1 cellular context compared by ENCODE assay signal in genomic region chr11:130278151-130278550, GRCh38.
TF ChIP-seq lines count a peak whose summit lies in the region.

No MANE protein-coding gene starts in this region.

TF ChIP-seq in SK-N-SH, 30 proteins besides CTCF, POLR2A, EP300 and RAD21 (continued from another document):
- no peak for TF ChIP-seq ZBTB33 (IDR thresholded peaks at IDR 0.05; ENCODE audit: borderline replicate concordance, low read depth)
- TF ChIP-seq USF1 (IDR thresholded peaks at IDR 0.05; ENCODE audit: borderline replicate concordance, low read depth) = no peak
- TF ChIP-seq NFIC (IDR thresholded peaks at IDR 0.05; ENCODE audit: borderline replicate concordance) = no peak
- no peak for TF ChIP-seq USF2 (IDR thresholded peaks at IDR 0.05; ENCODE audit: borderline replicate concordance, low read depth, low read length)
- no peak for TF ChIP-seq YY1 (IDR thresholded peaks at IDR 0.05; ENCODE audit: low read depth)
- TF ChIP-seq GABPA (IDR thresholded peaks at IDR 0.05; ENCODE audit: low read depth) = no peak
- no peak for TF ChIP-seq CHD2 (IDR thresholded peaks at IDR 0.05; ENCODE audit: low read length, partially characterized antibody)
